8 cellular contexts compared by ENCODE assay signal in genomic region chr11:126716456-126717083, GRCh38.
A peak's percentile ranks its signal among the peaks of the same experiment; 100 is the strongest.
DNase-seq lines count a peak whose midpoint lies in the region; ATAC-seq, FAIRE-seq and TF ChIP-seq lines count a peak whose summit lies in the region.
"Had no signal": no experiment of that assay in that cellular context is flagged by ENCODE, and none has a peak within 500 bp of the region (broad histone marks: within the 10 kb centered on the region; RNA-seq: fewer than 3 reads in every experiment).

No MANE protein-coding gene starts in this region.

- DNase-seq in EL, result peak; percentile 54
- DNase-seq in HAP-1 (ENCODE audit: low spot score in 2 of 2), result peak; percentile 21 to 71
- peak; percentile 29 for DNase-seq in NCI-H774 (lab: John Stamatoyannopoulos, UW)
- DNase-seq in T47D (ENCODE audit: low read depth in 1 of 2, low spot score in 1 of 2), result peak; percentile 50 to 63
- peak in 1 of 3 donors; percentile 59 for DNase-seq in right lobe of liver
- peak; percentile 33 for DNase-seq in urothelium cell line (ENCODE audit: low spot score)

- in situ Hi-C loops in HAP-1 (cut with MboI; ENCODE audit: low sequenced_read_pairs), result loop anchor here (10.0 kb wide), 1 partner anchor 268 kb away; no protein-coding TSS in a partner anchor
- in situ Hi-C loops in T47D (cut with HindIII; ENCODE audit: low pct_unique_long_range_greater_than_20kb, low sequenced_read_pairs), result no loop called here

- H3K27me3 ChIP-seq in HAP-1 (ENCODE audit: low read depth), result peaks cover 8% of the 10 kb centered on the region; the same call in 1 of the 2 replicates
- H3K27me3 ChIP-seq in right lobe of liver, result no peaks in the 10 kb centered on the region

- H3K9me3 ChIP-seq in HAP-1 (no peaks in the 10 kb centered on the region), right lobe of liver (no peaks in the 10 kb centered on the region)

- TF ChIP-seq CTCF in right lobe of liver (IDR thresholded peaks at IDR 0.05), result peak; percentile 47 to 62 (median 56)

- peak; percentile 70 to 82 (median 76) for ATAC-seq in right lobe of liver
- ATAC-seq in HG02588 (IDR thresholded peaks at IDR 0.05; ENCODE audit: unreplicated experiment), result no peak

- no peak for TF ChIP-seq POLR2A in right lobe of liver (IDR thresholded peaks at IDR 0.05)

- no peaks in the 10 kb centered on the region for H3K4me1 ChIP-seq in HAP-1
- no peaks in the 10 kb centered on the region for H3K4me1 ChIP-seq in right lobe of liver

- H3K27ac ChIP-seq in right lobe of liver, result no peak overlapping the region

- intact Hi-C loops in right lobe of liver (cut with DNase I), result loop anchor here (10.0 kb wide), 3 partner anchors 112 to 278 kb away; no protein-coding TSS in a partner anchor

- no peak for FAIRE-seq in urothelium cell line (lab: Jason Lieb, UNC)
- FAIRE-seq: TTC549 had no signal

- WGBS in right lobe of liver (ENCODE audit: insufficient coverage, low coverage, low lambda C conversion rate, missing lambda C conversion rate), result 46% methylated on average over 4 of the region's 4 CpGs

- H3K36me3 ChIP-seq in HAP-1 (replicated peaks) (no peaks in the 10 kb centered on the region), right lobe of liver (no peaks in the 10 kb centered on the region)

- H3K4me3 ChIP-seq in HAP-1 (no peak overlapping the region), right lobe of liver (no peak overlapping the region)
